8 cellular contexts compared by ENCODE assay signal in genomic region chrX:154002215-154002719, GRCh38. TPM values are rescaled to one million over a fixed set of nuclear protein-coding genes. Genes with fewer than 3 reads are reported as not detected.
DNase-seq lines count a peak whose midpoint lies in the region; ATAC-seq and TF ChIP-seq lines count a peak whose summit lies in the region.

No MANE protein-coding gene starts in this region.

- peak; percentile 67 for ATAC-seq in memory B cell (ENCODE audit: low read depth)
- no peak for ATAC-seq in HG02588 (IDR thresholded peaks at IDR 0.05; ENCODE audit: unreplicated experiment)

- DNase-seq in DMS53 (lab: John Stamatoyannopoulos, UW) (peak; percentile 64), DMS53 treated with DMSO at 0.1 percent for 48 hours (lab: John Stamatoyannopoulos, UW; ENCODE audit: unreplicated experiment) (no peak), HT-29 (ENCODE audit: low spot score) (peak; percentile 17), RWPE1 (ENCODE audit: low spot score) (peak; percentile 25), caudate nucleus (lab: John Stamatoyannopoulos, UW) (peak in 16 of 61 donors; percentile 1 to 47 (median 11)), memory B cell (ENCODE audit: low spot score in 2 of 2) (no peak), NCI-H1048 (lab: John Stamatoyannopoulos, UW) (no peak)

- CTCF ChIA-PET in RWPE1 (lab: Yijun Ruan, JAX), result interaction anchor here (0.9 kb wide), 1 partner anchor 11 kb away, joined by 3 read pairs; no protein-coding TSS in a partner anchor

- peak overlapping the region; percentile 94 for H3K27ac Mint-ChIP-seq in memory B cell

- H3K27ac ChIP-seq in RWPE1 (peak overlapping the region; percentile 65), caudate nucleus (ENCODE audit: low read depth, low read length) (peak overlapping the region; percentile 82)

- H3K4me1 Mint-ChIP-seq in memory B cell, result peaks cover 25% of the 10 kb centered on the region

- H3K4me3 Mint-ChIP-seq in memory B cell, result peak overlapping the region; percentile 64

- H3K9me3 Mint-ChIP-seq in memory B cell, result no peaks in the 10 kb centered on the region

- TF ChIP-seq CTCF in RWPE1 (conservative IDR thresholded peaks at IDR 0.05; ENCODE audit: low read depth), result no peak

- POLR2A ChIA-PET in RWPE1 (lab: Yijun Ruan, JAX; ENCODE audit: low non-redundant PET), result interaction anchor here (0.6 kb wide), 1 partner anchor 22 kb away, joined by 8 read pairs; no protein-coding TSS in a partner anchor

- no peaks in the 10 kb centered on the region for H3K27me3 Mint-ChIP-seq in memory B cell

- H3K36me3 Mint-ChIP-seq in memory B cell, result peaks cover 2% of the 10 kb centered on the region

RNA-seq across cellular contexts. Expression of gene IRAK1, which starts 17.4 kb away (rescaled TPM):
- total RNA-seq in HT-29 (2014; rRNA removed; shearing (Covaris generic)), result 536 and 557 TPM in 2 replicates

RNA-seq across cellular contexts. Expression of gene TMEM187, which starts 29.7 kb away (rescaled TPM):
- 21.4 and 23.4 TPM in 2 replicates for total RNA-seq in HT-29 (2014; rRNA removed; shearing (Covaris generic))

RNA-seq across cellular contexts. Expression of gene HCFC1, which starts 30.6 kb away (rescaled TPM):
- total RNA-seq in HT-29 (2014; rRNA removed; shearing (Covaris generic)), result 106 and 124 TPM in 2 replicates

RNA-seq across cellular contexts. Expression of gene RENBP, which starts 57.8 kb away (rescaled TPM):
- total RNA-seq in HT-29 (2014; rRNA removed; shearing (Covaris generic)), result 0.08 and 0.91 TPM in 2 replicates

Comparison
In these comparisons a context has a peak if more than half of its experiments do, and no peak if none do; other contexts are left out.
1. DNase-seq: peak in DMS53 (single experiment), HT-29 (single experiment) and RWPE1 (single experiment); none in DMS53 treated with DMSO at 0.1 percent for 48 hours (single experiment), memory B cell (0 of 2) and NCI-H1048 (single experiment).